ENCODE assay signal across 1 cellular context in genomic region chr2:231436957-231437356, GRCh38.
TF ChIP-seq lines count a peak whose summit lies in the region.

No MANE protein-coding gene starts in this region.

TF ChIP-seq in K562, 482 proteins besides CTCF, POLR2A, EP300 and RAD21:
- TF ChIP-seq ZNF589 (CRISPR knock-in tag; IDR thresholded peaks at IDR 0.05; ENCODE audit: low read depth): no peak
- no peak for TF ChIP-seq PHF21A (IDR thresholded peaks at IDR 0.05; ENCODE audit: borderline replicate concordance, low read depth)
- no peak for TF ChIP-seq ZNF592 (IDR thresholded peaks at IDR 0.05)
